ENCODE assay signal across 14 cellular contexts in the genomic region with DNA sequence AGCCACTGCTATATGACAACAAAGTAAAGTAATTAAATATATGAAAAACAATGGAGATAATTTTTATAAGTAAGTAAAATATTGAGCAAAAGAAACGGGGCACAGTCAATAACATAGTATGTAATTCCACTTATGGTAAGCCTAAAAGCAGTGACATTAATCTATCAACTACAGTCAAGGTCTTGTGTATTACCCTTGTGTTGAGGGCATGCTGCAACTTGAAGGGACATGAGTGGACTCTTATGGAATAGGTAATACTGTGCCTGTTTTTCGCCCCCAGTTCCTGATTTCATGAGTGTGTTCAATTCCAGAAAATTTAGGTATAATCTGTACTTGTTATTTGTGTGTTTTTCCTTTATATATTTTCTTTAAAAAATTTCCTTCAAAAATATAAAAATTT.
DNase-seq lines count a peak whose midpoint lies in the region; ATAC-seq and TF ChIP-seq lines count a peak whose summit lies in the region.
"Had no signal": no experiment of that assay in that cellular context is flagged by ENCODE, and none has a peak within 500 bp of the region (broad histone marks: within the 10 kb centered on the region; RNA-seq: fewer than 3 reads in every experiment).

No MANE protein-coding gene starts in this region.

- ATAC-seq in foreskin keratinocyte (peak; percentile 55), GM18505 (IDR thresholded peaks at IDR 0.05; ENCODE audit: unreplicated experiment) (no peak)
- ATAC-seq: A549; CD8-positive, alpha-beta T cell had no signal

- no peak overlapping the region for H3K27ac Mint-ChIP-seq in immature natural killer cell
- H3K27ac Mint-ChIP-seq: CD14-positive monocyte; CD8-positive, alpha-beta T cell had no signal

- no peak overlapping the region for H3K27ac ChIP-seq in foreskin keratinocyte
- H3K27ac ChIP-seq: A549 had no signal

- no peaks in the 10 kb centered on the region for H3K27me3 ChIP-seq in foreskin keratinocyte

- peak; percentile 19 for DNase-seq in NCI-H82 (lab: John Stamatoyannopoulos, UW)
- DNase-seq in NCI-H82 treated with DMSO at 0.1 percent for 48 hours (lab: John Stamatoyannopoulos, UW; ENCODE audit: unreplicated experiment) = no peak
- DNase-seq in NCI-H510A (lab: John Stamatoyannopoulos, UW) = peak; percentile 10
- DNase-seq in SHP77 treated with DMSO at 0.1 percent for 48 hours (lab: John Stamatoyannopoulos, UW) = peak; percentile 73
- peak in 1 of 2 donors; percentile 53 for DNase-seq in foreskin keratinocyte
- DNase-seq in immature natural killer cell = no peak
- DNase-seq: CD8-positive, alpha-beta T cell; COR-L47; DMS153; DMS79 treated with DMSO at 0.1 percent for 48 hours; EL had no signal

- no peak for TF ChIP-seq CTCF in foreskin keratinocyte (conservative IDR thresholded peaks at IDR 0.05)

- H3K27me3 Mint-ChIP-seq in immature natural killer cell (ENCODE audit: low read depth in 3 of 3) = peaks cover 0 to 2% (median 1%) of the 10 kb centered on the region in 3 donors

- H3K36me3 Mint-ChIP-seq in immature natural killer cell = no peaks in the 10 kb centered on the region
- H3K36me3 Mint-ChIP-seq: CD14-positive monocyte; CD8-positive, alpha-beta T cell had no signal

- no peaks in the 10 kb centered on the region for H3K4me1 Mint-ChIP-seq in immature natural killer cell
- H3K4me1 Mint-ChIP-seq: CD14-positive monocyte had no signal

- no peak overlapping the region for H3K4me3 Mint-ChIP-seq in immature natural killer cell
- H3K4me3 Mint-ChIP-seq: CD14-positive monocyte; CD8-positive, alpha-beta T cell had no signal

- peaks cover 3% of the 10 kb centered on the region for H3K4me1 ChIP-seq in foreskin keratinocyte
- H3K4me1 ChIP-seq: A549 had no signal

- peaks cover 0 to 10% (median 4%) of the 10 kb centered on the region in 6 donors for H3K9me3 Mint-ChIP-seq in immature natural killer cell
- H3K9me3 Mint-ChIP-seq: CD8-positive, alpha-beta T cell had no signal

- TF ChIP-seq POLR2A in GM18505 (IDR thresholded peaks at IDR 0.05; ENCODE audit: borderline replicate concordance, extremely low read depth, insufficient read depth, insufficient read length) = no peak

Comparison
In these comparisons a context has a peak if more than half of its experiments do, and no peak if none do; other contexts are left out.
1. DNase-seq: peak in NCI-H82 (single experiment), NCI-H510A (single experiment) and SHP77 treated with DMSO at 0.1 percent for 48 hours (single experiment); none in NCI-H82 treated with DMSO at 0.1 percent for 48 hours (single experiment) and immature natural killer cell (0 of 3).